ENCODE assay signal across 8 cellular contexts in the genomic region with DNA sequence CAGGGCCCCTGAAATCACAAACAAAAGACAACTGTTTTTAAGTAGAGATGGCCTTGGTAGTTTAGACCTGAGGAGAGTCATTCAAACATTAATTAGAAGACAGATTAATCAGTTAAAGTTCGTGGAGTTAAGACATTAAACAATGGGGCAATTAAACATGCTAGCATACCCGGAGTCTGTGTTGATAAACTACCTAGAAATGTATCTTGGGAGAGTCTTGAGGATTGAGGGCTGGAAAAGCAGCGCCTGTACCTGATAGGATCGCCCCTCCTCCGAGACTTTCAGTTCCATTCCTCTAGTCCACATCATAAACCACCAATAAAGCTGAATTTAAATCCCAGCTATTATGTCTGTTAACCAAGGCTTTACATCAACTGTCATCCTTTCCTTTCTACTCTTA. TPM values are rescaled to one million over a fixed set of nuclear protein-coding genes. Genes with fewer than 3 reads are reported as not detected.
DNase-seq lines count a peak whose midpoint lies in the region; ATAC-seq and TF ChIP-seq lines count a peak whose summit lies in the region.

No MANE protein-coding gene starts in this region.

- H3K4me3 ChIP-seq in iPS-18a (ENCODE audit: low read length) (peak overlapping the region; percentile 83), smooth muscle cell (peak overlapping the region; percentile 89)

- no peak for ATAC-seq in activated CD8-positive, alpha-beta T cell treated with anti-CD3 and anti-CD28 coated beads for 36 hours

- H4K20me1 ChIP-seq in smooth muscle cell (ENCODE audit: low read depth): peaks cover 29% of the 10 kb centered on the region

- CTCF ChIA-PET in activated CD8-positive, alpha-beta T cell treated with anti-CD3 and anti-CD28 coated beads for 36 hours (lab: Charles Lee): interaction anchor here (1.0 to 2.5 kb wide), 3 partner anchors 10 to 113 kb away, joined by 3 to 21 read pairs (median 4); no protein-coding TSS in a partner anchor

- 35% methylated on average over 5 of the region's 5 CpGs for WGBS in smooth muscle cell (ENCODE audit: low lambda C conversion rate)

- H3K9ac ChIP-seq in iPS-18a (ENCODE audit: low read length): peak overlapping the region; percentile 65
- H3K9ac ChIP-seq in smooth muscle cell (ENCODE audit: low read depth): peak overlapping the region; percentile 87

- H3K27me3 ChIP-seq in iPS-18a (ENCODE audit: control insufficient read depth, insufficient read depth, low read length) (peaks cover 17% of the 10 kb centered on the region), smooth muscle cell (ENCODE audit: low read depth) (no peaks in the 10 kb centered on the region)

- POLR2A ChIA-PET in activated CD8-positive, alpha-beta T cell treated with anti-CD3 and anti-CD28 coated beads for 36 hours (lab: Charles Lee): interaction anchor here (0.5 to 1.4 kb wide), 7 partner anchors 10 to 136 kb away, joined by 3 to 5 read pairs (median 4); no protein-coding TSS in a partner anchor

- peaks cover 24% of the 10 kb centered on the region for H3F3A ChIP-seq in smooth muscle cell (ENCODE audit: low read depth)

- no peaks in the 10 kb centered on the region for H3K36me3 ChIP-seq in iPS-18a (ENCODE audit: control insufficient read depth, low read depth, low read length)
- H3K36me3 ChIP-seq in smooth muscle cell (ENCODE audit: low read depth): no peaks in the 10 kb centered on the region

- H3K27me3 Mint-ChIP-seq in HFFc6 (ENCODE audit: insufficient read depth): peaks cover 8% of the 10 kb centered on the region
- no peaks in the 10 kb centered on the region for H3K27me3 Mint-ChIP-seq in activated CD8-positive, alpha-beta T cell treated with anti-CD3 and anti-CD28 coated beads for 36 hours

- peaks cover 19% of the 10 kb centered on the region for H3K4me1 Mint-ChIP-seq in HFFc6 (ENCODE audit: low read depth)
- peaks cover 32% of the 10 kb centered on the region for H3K4me1 Mint-ChIP-seq in activated CD8-positive, alpha-beta T cell treated with anti-CD3 and anti-CD28 coated beads for 36 hours (ENCODE audit: low read depth)

- H3K9me3 Mint-ChIP-seq in HFFc6: no peaks in the 10 kb centered on the region
- no peaks in the 10 kb centered on the region for H3K9me3 Mint-ChIP-seq in activated CD8-positive, alpha-beta T cell treated with anti-CD3 and anti-CD28 coated beads for 36 hours

- H3K79me2 ChIP-seq in smooth muscle cell (ENCODE audit: low read depth): peaks cover 36% of the 10 kb centered on the region

- H3K36me3 Mint-ChIP-seq in HFFc6 (ENCODE audit: low read depth): no peaks in the 10 kb centered on the region
- peaks cover 12% of the 10 kb centered on the region for H3K36me3 Mint-ChIP-seq in activated CD8-positive, alpha-beta T cell treated with anti-CD3 and anti-CD28 coated beads for 36 hours (ENCODE audit: low read depth)

- H3K4me1 ChIP-seq in iPS-18a (ENCODE audit: control insufficient read depth, low read depth, low read length) (peaks cover 4% of the 10 kb centered on the region), smooth muscle cell (ENCODE audit: low read depth) (peaks cover 6% of the 10 kb centered on the region)

- TF ChIP-seq POLR2A in erythroblast (IDR thresholded peaks at IDR 0.05; ENCODE audit: low read length): no peak

- TF ChIP-seq CTCF in HFFc6 (IDR thresholded peaks at IDR 0.05) (no peak), smooth muscle cell (IDR thresholded peaks at IDR 0.05; ENCODE audit: borderline replicate concordance, insufficient read depth, poor library complexity, severe bottlenecking) (no peak)
- no peak for TF ChIP-seq CTCF in activated CD8-positive, alpha-beta T cell treated with anti-CD3 and anti-CD28 coated beads for 36 hours (IDR thresholded peaks at IDR 0.05)

- H3K4me3 Mint-ChIP-seq in HFFc6: peak overlapping the region; percentile 78
- peak overlapping the region; percentile 94 for H3K4me3 Mint-ChIP-seq in activated CD8-positive, alpha-beta T cell treated with anti-CD3 and anti-CD28 coated beads for 36 hours

- DNase-seq in HFFc6 (no peak), smooth muscle cell (lab: John Stamatoyannopoulos, UW; ENCODE audit: unreplicated experiment) (no peak), erythroblast (lab: John Stamatoyannopoulos, UW) (no peak), NCI-H446 treated with DMSO at 0.1 percent for 48 hours (lab: John Stamatoyannopoulos, UW) (no peak), NCI-H2081 (lab: John Stamatoyannopoulos, UW) (no peak)
- DNase-seq in activated CD8-positive, alpha-beta T cell treated with anti-CD3 and anti-CD28 coated beads for 36 hours: no peak
- no peak for DNase-seq in stimulated activated CD4-positive, alpha-beta T cell treated with anti-CD3 and anti-CD28 coated beads, Interleukin-2, amount 100 ng/mL, for 48 hours

- H3K27ac ChIP-seq in iPS-18a (ENCODE audit: low read length) (no peak overlapping the region), smooth muscle cell (ENCODE audit: low read depth) (peak overlapping the region; percentile 71)

- H3K4me2 ChIP-seq in smooth muscle cell: peak overlapping the region; percentile 93

- peak overlapping the region; percentile 20; the same call in 1 of the 2 replicates for H3K27ac Mint-ChIP-seq in HFFc6
- H3K27ac Mint-ChIP-seq in activated CD8-positive, alpha-beta T cell treated with anti-CD3 and anti-CD28 coated beads for 36 hours: peak overlapping the region; percentile 56

- H2AFZ ChIP-seq in smooth muscle cell (ENCODE audit: low read depth): peak overlapping the region; percentile 67

- H3K9me3 ChIP-seq in iPS-18a (ENCODE audit: control insufficient read depth, low read depth, low read length): no peaks in the 10 kb centered on the region
- H3K9me3 ChIP-seq in smooth muscle cell (replicated peaks; ENCODE audit: low read depth): no peaks in the 10 kb centered on the region

- intact Hi-C loops in activated CD8-positive, alpha-beta T cell treated with anti-CD3 and anti-CD28 coated beads for 36 hours (cut with micrococcal nuclease): no loop called here

RNA-seq across cellular contexts. Expression of a gene that starts 1.0 kb away (rescaled TPM):
- 10 to 100 TPM; 15.9 to 20.5 (median 18.0) TPM for total RNA-seq in HFFc6 (2021; fragmentation: NEBNext Ultra II Directional; extraction: Animal tissue kit (Norgen Biotek cat#: 25700))
- total RNA-seq in activated CD8-positive, alpha-beta T cell treated with anti-CD3 and anti-CD28 coated beads for 36 hours: 10 to 100 TPM; 17.0 to 19.0 TPM
- 16.2 and 17.1 TPM in 2 replicates for total RNA-seq in smooth muscle cell
- polyA plus RNA-seq in smooth muscle cell: 15.5 and 37.0 TPM in 2 replicates

RNA-seq across cellular contexts. Expression of a gene that starts 56.7 kb away (rescaled TPM):
- total RNA-seq in HFFc6 (2021; fragmentation: NEBNext Ultra II Directional; extraction: Animal tissue kit (Norgen Biotek cat#: 25700)): 10 to 100 TPM; 19.1 to 29.2 (median 25.7) TPM
- 10 to 100 TPM; 10.1 to 11.0 TPM for total RNA-seq in activated CD8-positive, alpha-beta T cell treated with anti-CD3 and anti-CD28 coated beads for 36 hours
- 18.6 and 20.4 TPM in 2 replicates for total RNA-seq in smooth muscle cell
- 11.2 and 14.9 TPM in 2 replicates for polyA plus RNA-seq in smooth muscle cell

RNA-seq across cellular contexts. Expression of a gene that starts 56.8 kb away (rescaled TPM):
- under 1 TPM in 4 of 6 experiments, not detected in 2; 0.16 to 0.48 (median 0.30) TPM for total RNA-seq in HFFc6 (2021; fragmentation: NEBNext Ultra II Directional; extraction: Animal tissue kit (Norgen Biotek cat#: 25700))
- not detected for total RNA-seq in activated CD8-positive, alpha-beta T cell treated with anti-CD3 and anti-CD28 coated beads for 36 hours
- total RNA-seq in smooth muscle cell: not detected in 2 replicates
- polyA plus RNA-seq in smooth muscle cell: not detected in 2 replicates
